18 cellular contexts compared by ENCODE assay signal in genomic region chr13:33280923-33281322, GRCh38. TPM values are rescaled to one million over a fixed set of nuclear protein-coding genes. Genes with fewer than 3 reads are reported as not detected.
DNase-seq lines count a peak whose midpoint lies in the region; ATAC-seq, FAIRE-seq and TF ChIP-seq lines count a peak whose summit lies in the region.
"Had no signal": no experiment of that assay in that cellular context is flagged by ENCODE, and none has a peak within 500 bp of the region (broad histone marks: within the 10 kb centered on the region; RNA-seq: fewer than 3 reads in every experiment).

No MANE protein-coding gene starts in this region.

- H3K4me1 Mint-ChIP-seq in Calu3 (ENCODE audit: low read depth, unreplicated experiment) (peaks cover 50% of the 10 kb centered on the region), Caco-2 (ENCODE audit: low read depth, unreplicated experiment) (peaks cover 10% of the 10 kb centered on the region)
- H3K4me1 Mint-ChIP-seq in effector memory CD8-positive, alpha-beta T cell (ENCODE audit: low read depth in 2 of 2) = peaks cover 9% of the 10 kb centered on the region in 2 donors

- intact Hi-C loops in Calu3 (cut with micrococcal nuclease; ENCODE audit: unreplicated experiment) = loop anchor here (10.0 kb wide), 1 partner anchor 164 kb away; no protein-coding TSS in a partner anchor
- intact Hi-C loops in Caco-2 (cut with micrococcal nuclease; ENCODE audit: unreplicated experiment) = no loop called here

- H3K4me3 Mint-ChIP-seq in Calu3 (ENCODE audit: low read depth, unreplicated experiment) = no peak overlapping the region
- H3K4me3 Mint-ChIP-seq in effector memory CD8-positive, alpha-beta T cell = no peak overlapping the region
- H3K4me3 Mint-ChIP-seq in Caco-2 (ENCODE audit: unreplicated experiment) = no peak overlapping the region
- H3K4me3 Mint-ChIP-seq: activated naive CD4-positive, alpha-beta T cell treated with anti-CD3 and anti-CD28 coated beads for 36 hours had no signal

- peak overlapping the region; percentile 66 for H3K27ac Mint-ChIP-seq in Calu3 (ENCODE audit: unreplicated experiment)
- H3K27ac Mint-ChIP-seq in effector memory CD8-positive, alpha-beta T cell = no peak overlapping the region
- no peak overlapping the region for H3K27ac Mint-ChIP-seq in Caco-2 (ENCODE audit: unreplicated experiment)
- H3K27ac Mint-ChIP-seq: activated naive CD4-positive, alpha-beta T cell treated with anti-CD3 and anti-CD28 coated beads for 36 hours had no signal

- DNase-seq in Calu3 = no peak
- DNase-seq in amniotic epithelial cell (ENCODE audit: low read depth) = peak; percentile 75
- DNase-seq in fibroblast of peridontal ligament (ENCODE audit: extremely low read depth) = peak; percentile 50
- peak; percentile 82 for DNase-seq in renal cortical epithelial cell (ENCODE audit: low read depth)
- DNase-seq in HTR-8/SVneo (ENCODE audit: insufficient read length, low spot score) = no peak
- no peak for DNase-seq in effector memory CD8-positive, alpha-beta T cell
- no peak for DNase-seq in DMS 273 (lab: John Stamatoyannopoulos, UW; ENCODE audit: unreplicated experiment)
- no peak for DNase-seq in Caco-2
- DNase-seq: activated CD4-positive, alpha-beta T cell treated with anti-CD3 and anti-CD28 coated beads for 1 hour; activated CD8-positive, alpha-beta memory T cell treated with anti-CD3 and anti-CD28 coated beads, Interleukin-2, amount 50 U/mL, for 4 hours; activated naive CD4-positive, alpha-beta T cell treated with anti-CD3 and anti-CD28 coated beads for 36 hours; mesendoderm; NCI-H1092 treated with DMSO at 0.1 percent for 48 hours; NCI-H2171; uterus had no signal

- no peaks in the 10 kb centered on the region for H3K27me3 ChIP-seq in Caco-2 (replicated peaks; ENCODE audit: control insufficient read depth, insufficient read depth, low read length)
- H3K27me3 ChIP-seq: uterus had no signal

- H3K9me3 Mint-ChIP-seq in Calu3 (ENCODE audit: low read depth, unreplicated experiment) (no peaks in the 10 kb centered on the region), Caco-2 (ENCODE audit: unreplicated experiment) (no peaks in the 10 kb centered on the region)
- H3K9me3 Mint-ChIP-seq in effector memory CD8-positive, alpha-beta T cell = no peaks in the 10 kb centered on the region
- H3K9me3 Mint-ChIP-seq: activated naive CD4-positive, alpha-beta T cell treated with anti-CD3 and anti-CD28 coated beads for 36 hours had no signal

- BruUV-seq in Calu3 (replicated peaks; lab: Mats Ljungman, UMichigan) (no TSS peak), Caco-2 (replicated peaks; lab: Mats Ljungman, UMichigan) (no TSS peak)

- H3K27me3 Mint-ChIP-seq in Calu3 (ENCODE audit: unreplicated experiment) = no peaks in the 10 kb centered on the region
- peaks cover 39 to 41% of the 10 kb centered on the region in 2 donors for H3K27me3 Mint-ChIP-seq in effector memory CD8-positive, alpha-beta T cell
- H3K27me3 Mint-ChIP-seq in Caco-2 (ENCODE audit: insufficient read depth, unreplicated experiment) = no peaks in the 10 kb centered on the region

- no peak overlapping the region for H3K4me3 ChIP-seq in Caco-2 (ENCODE audit: low read depth, low read length)
- H3K4me3 ChIP-seq: K562, skin epidermis, uterus had no signal

- H3K36me3 ChIP-seq in Caco-2 (ENCODE audit: control insufficient read depth, insufficient read depth, low read length) = no peaks in the 10 kb centered on the region
- H3K36me3 ChIP-seq: uterus had no signal

- FAIRE-seq in HTR-8/SVneo (lab: Jason Lieb, UNC) = no peak
- FAIRE-seq: bronchial epithelial cell, K562 had no signal

- POLR2A ChIA-PET in Caco-2 (lab: Charles Lee) = no interaction called here

- no peak for TF ChIP-seq CTCF in Calu3 (IDR thresholded peaks at IDR 0.05; ENCODE audit: unreplicated experiment)
- TF ChIP-seq CTCF in Caco-2 (IDR thresholded peaks at IDR 0.05; ENCODE audit: insufficient read depth in 1 of 2, low read depth in 1 of 2, low read length in 1 of 2, severe bottlenecking in 1 of 2, unreplicated experiment in 1 of 2) = no peak

- CTCF ChIA-PET in Calu3 (lab: Charles Lee) = no interaction called here
- CTCF ChIA-PET in Caco-2 (lab: Charles Lee) = no interaction called here

- H3K36me3 Mint-ChIP-seq in Calu3 (ENCODE audit: insufficient read depth, unreplicated experiment) = peaks cover 16% of the 10 kb centered on the region
- H3K36me3 Mint-ChIP-seq in effector memory CD8-positive, alpha-beta T cell (ENCODE audit: insufficient read depth) = no peaks in the 10 kb centered on the region
- H3K36me3 Mint-ChIP-seq in Caco-2 (ENCODE audit: insufficient read depth, unreplicated experiment) = peaks cover 15% of the 10 kb centered on the region

- ATAC-seq in effector memory CD8-positive, alpha-beta T cell (replicated peaks) = no peak
- ATAC-seq: K562 had no signal

- H3K9me3 ChIP-seq in Caco-2 = no peaks in the 10 kb centered on the region
- H3K9me3 ChIP-seq: uterus had no signal

- H3K4me1 ChIP-seq in Caco-2 = peaks cover 8% of the 10 kb centered on the region; the same call in 1 of the 2 replicates

RNA-seq across cellular contexts. Expression of gene STARD13, which starts 4.6 kb away (rescaled TPM):
- 8.6 and 11.3 TPM in 2 replicates for total RNA-seq in Calu3 (2022)
- total RNA-seq in renal cortical epithelial cell = 11.6 and 53.2 TPM in 2 replicates
- total RNA-seq in Caco-2 (2022) = 9.1 and 12.9 TPM in 2 replicates

Comparison
In these comparisons a context has a peak if more than half of its experiments do, and no peak if none do; other contexts are left out.
1. DNase-seq: peak in amniotic epithelial cell (single experiment), fibroblast of peridontal ligament (single experiment) and renal cortical epithelial cell (single experiment); none in Calu3 (single experiment), HTR-8/SVneo (single experiment), effector memory CD8-positive, alpha-beta T cell (0 of 3), DMS 273 (single experiment) and Caco-2 (0 of 2).